ENCODE assay signal across 8 cellular contexts in the genomic region with DNA sequence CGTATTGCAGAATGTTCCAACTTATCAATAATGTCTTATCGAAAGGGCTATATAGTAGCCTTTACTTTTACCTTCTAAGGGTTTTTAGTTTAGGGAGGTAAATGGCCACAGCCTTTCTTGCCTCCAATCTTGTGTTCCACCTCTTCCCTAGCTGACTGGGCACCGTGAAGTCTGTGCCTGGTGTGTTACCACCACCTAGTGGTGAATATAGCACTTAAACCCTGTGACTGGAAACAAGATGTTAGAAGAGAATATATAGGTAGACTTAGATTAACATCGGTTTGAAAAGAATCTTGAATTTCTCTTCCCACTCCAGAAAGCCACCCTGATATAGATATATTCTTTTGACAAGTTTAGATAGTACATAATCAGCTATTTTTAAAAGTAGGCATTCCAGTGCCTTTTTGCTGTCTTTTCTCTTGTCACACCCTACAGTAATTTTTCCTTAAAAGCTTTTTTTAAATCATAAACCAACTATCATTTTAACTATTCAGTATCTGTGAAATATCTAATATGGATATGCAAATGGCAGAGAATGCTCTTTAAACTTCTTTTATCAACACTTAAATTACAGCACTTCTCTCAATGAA. TPM values are rescaled to one million over a fixed set of nuclear protein-coding genes. Genes with fewer than 3 reads are reported as not detected.
DNase-seq lines count a peak whose midpoint lies in the region; ATAC-seq and TF ChIP-seq lines count a peak whose summit lies in the region.

No MANE protein-coding gene starts in this region.

- H3K27ac ChIP-seq in VCaP = no peak overlapping the region

- ATAC-seq in HG02798 (IDR thresholded peaks at IDR 0.05; ENCODE audit: poor library complexity, unreplicated experiment) (peak; percentile 97), left colon (peak; percentile 99)

- peak; percentile 81 for TF ChIP-seq CTCF in GM13977 (IDR thresholded peaks at IDR 0.05; ENCODE audit: extremely low read depth, insufficient read depth, missing control alignments)
- TF ChIP-seq CTCF in VCaP (conservative IDR thresholded peaks at IDR 0.05) = peak; percentile 88

- DNase-seq in AG08395 (ENCODE audit: low spot score) (peak; percentile 83), GM13977 (ENCODE audit: low spot score) (peak; percentile 53), NCI-H1436 (lab: John Stamatoyannopoulos, UW) (peak; percentile 35), cerebellum (ENCODE audit: low spot score) (peak; percentile 46), left colon (peak; percentile 32 to 47)
- DNase-seq in stimulated activated CD4-positive, alpha-beta T cell treated with anti-CD3 and anti-CD28 coated beads, TNF-alpha, amount 100 ng/mL, for 24 hours (ENCODE audit: low read depth in 3 of 3) = peak; percentile 6 to 23 (median 15)

- intact Hi-C loops in left colon (cut with DNase I, micrococcal nuclease) = loop anchor here in 1 of 2 donors (10.0 kb wide), 1 partner anchor 348 kb away; no protein-coding TSS in a partner anchor

- in situ Hi-C loops in GM13977 (cut with MboI; ENCODE audit: low pct_unique_long_range_greater_than_20kb, low sequenced_read_pairs, unreplicated experiment) = no loop called here

RNA-seq across cellular contexts. Expression of a gene that starts 27.8 kb away (rescaled TPM):
- not detected for total RNA-seq in cerebellum
- not detected for total RNA-seq in left colon

RNA-seq across cellular contexts. Expression of a gene that starts 47.9 kb away (rescaled TPM):
- total RNA-seq in cerebellum = not detected
- not detected for total RNA-seq in left colon

Comparison
In these comparisons a context has a peak if more than half of its experiments do, and no peak if none do; other contexts are left out.
1. DNase-seq: peak in every context shown above with its lines; median percentile 83 in AG08395; 53 in GM13977; 46 in cerebellum; 40 in left colon; 35 in NCI-H1436; 15 in stimulated activated CD4-positive, alpha-beta T cell treated with anti-CD3 and anti-CD28 coated beads, TNF-alpha, amount 100 ng/mL, for 24 hours.